1 cellular context compared by ENCODE assay signal in genomic region chrX:2699959-2700358, GRCh38.
TF ChIP-seq lines count a peak whose summit lies in the region.

No MANE protein-coding gene starts in this region.

TF ChIP-seq in SK-N-SH treated with all-trans-retinoic acid at 6 μM for 48 hours, 23 proteins besides CTCF, POLR2A, EP300 and RAD21 (continued from another document):
- TF ChIP-seq ZNF565 (CRISPR knock-in tag; conservative IDR thresholded peaks at IDR 0.05; ENCODE audit: low read depth): no peak
